8 cellular contexts compared by ENCODE assay signal in genomic region chr1:209648931-209649776, GRCh38. TPM values are rescaled to one million over a fixed set of nuclear protein-coding genes. Genes with fewer than 3 reads are reported as not detected.
A peak's percentile ranks its signal among the peaks of the same experiment; 100 is the strongest.
DNase-seq lines count a peak whose midpoint lies in the region; ATAC-seq and TF ChIP-seq lines count a peak whose summit lies in the region.

No MANE protein-coding gene starts in this region.

- H3K9ac ChIP-seq in H9 (ENCODE audit: extremely low read depth, insufficient read length, low read length) = no peak overlapping the region

- no peak overlapping the region for H3K18ac ChIP-seq in H9 (ENCODE audit: insufficient read length, low read depth, low read length)

- no peak overlapping the region for H4K5ac ChIP-seq in H9 (ENCODE audit: insufficient read length, low read depth, low read length)

- ATAC-seq in left cardiac atrium (peak; percentile 35 to 72), Right ventricle myocardium inferior (no peak), left colon (peak; percentile 17), aorta (ENCODE audit: low FRiP score) (peak; percentile 77), HG03097 (IDR thresholded peaks at IDR 0.05; ENCODE audit: low FRiP score, unreplicated experiment) (no peak)

- no peaks in the 10 kb centered on the region for H3K79me1 ChIP-seq in H9 (ENCODE audit: insufficient read depth, low read depth, low read length, poor library complexity, severe bottlenecking)

- no peak overlapping the region for H4K91ac ChIP-seq in H9 (ENCODE audit: insufficient read length, low read depth, low read length)

- no peak overlapping the region for H2AFZ ChIP-seq in H9 (ENCODE audit: low read length)

- H4K8ac ChIP-seq in H9 (replicated peaks; ENCODE audit: insufficient read length, low read depth, low read length) = no peak overlapping the region

- H3K27me3 ChIP-seq in adrenal gland (no peaks in the 10 kb centered on the region), aorta (ENCODE audit: control insufficient read depth in 1 of 2, insufficient read depth in 2 of 2, low read length in 1 of 2) (no peaks in the 10 kb centered on the region), H9 (ENCODE audit: insufficient read depth, low read length) (no peaks in the 10 kb centered on the region)

- H3K14ac ChIP-seq in H9 (ENCODE audit: insufficient read depth, low read length) = no peak overlapping the region

- no peak overlapping the region for H2AK5ac ChIP-seq in H9 (ENCODE audit: insufficient read length, low read length)

- no peak overlapping the region for H3K27ac Mint-ChIP-seq in H9

- peaks cover 22 to 29% of the 10 kb centered on the region in 2 experiments for H3K4me1 Mint-ChIP-seq in H9

- H3K4me3 ChIP-seq in adrenal gland (peak overlapping the region in 1 of 4 donors; percentile 4), aorta (ENCODE audit: low read length in 2 of 2) (no peak overlapping the region)

- H2BK12ac ChIP-seq in H9 (ENCODE audit: insufficient read length, low read depth, low read length) = no peak overlapping the region

- no peak overlapping the region for H2BK15ac ChIP-seq in H9 (ENCODE audit: low read depth, low read length)

- no peaks in the 10 kb centered on the region for H3K9me3 Mint-ChIP-seq in H9

- H3K4me1 ChIP-seq in adrenal gland (replicated peaks in 1 of 2) (peaks cover 55 to 63% of the 10 kb centered on the region in 2 donors), aorta (ENCODE audit: control insufficient read depth in 1 of 2, insufficient read depth in 2 of 2, low read length in 2 of 2) (no peaks in the 10 kb centered on the region), H9 (ENCODE audit: insufficient read depth, low read length) (no peaks in the 10 kb centered on the region)

- 22 to 33% (median 26%) methylated on average over 5 to 6 of the region's 6 CpGs for WGBS in adrenal gland, 4 donors
- 47 to 53% methylated on average over 6 of the region's 6 CpGs for WGBS in aorta, 2 donors
- no CpG with 5 or more reads among the region's 6 CpGs for WGBS in H9 (ENCODE audit: extremely low coverage, insufficient read length, low lambda C conversion rate)

- no peaks in the 10 kb centered on the region for H4K20me1 ChIP-seq in H9 (ENCODE audit: control insufficient read depth, insufficient read depth, insufficient read length)

- H3K9me3 ChIP-seq in adrenal gland (replicated peaks in 1 of 3) = no peaks in the 10 kb centered on the region
- no peaks in the 10 kb centered on the region for H3K9me3 ChIP-seq in aorta (ENCODE audit: control insufficient read depth, low read length)
- no peaks in the 10 kb centered on the region for H3K9me3 ChIP-seq in H9 (ENCODE audit: control insufficient read depth, low read depth, low read length)

- TF ChIP-seq POLR2A in adrenal gland (IDR thresholded peaks at IDR 0.05) = peak in 1 of 2 donors; percentile 44

- H3K36me3 Mint-ChIP-seq in H9 (ENCODE audit: insufficient read depth in 1 of 3, low read depth in 3 of 3) = no peaks in the 10 kb centered on the region; a peak in 1 of 7 replicates

- H3K4me3 Mint-ChIP-seq in H9 = no peak overlapping the region

- no peak overlapping the region for H3K56ac ChIP-seq in H9 (ENCODE audit: insufficient read length, low read depth, low read length)

- H3K27me3 Mint-ChIP-seq in H9 (ENCODE audit: low read depth) = peaks cover 4% of the 10 kb centered on the region

- no peaks in the 10 kb centered on the region for H3K36me3 ChIP-seq in adrenal gland (replicated peaks in 1 of 2)
- H3K36me3 ChIP-seq in aorta (ENCODE audit: control insufficient read depth in 1 of 2, insufficient read depth in 2 of 2, low read length in 1 of 2) = no peaks in the 10 kb centered on the region

- no peak overlapping the region for H3K23ac ChIP-seq in H9 (ENCODE audit: insufficient read length, low read depth, low read length)

- H3K79me2 ChIP-seq in H9 (ENCODE audit: insufficient read depth, low read length) = no peaks in the 10 kb centered on the region

- H2BK20ac ChIP-seq in H9 (ENCODE audit: low read depth, low read length, poor library complexity, severe bottlenecking) = no peak overlapping the region

- no peak overlapping the region for H3T11ph ChIP-seq in H9 (ENCODE audit: low read length)

- DNase-seq in left cardiac atrium (peak; percentile 51), Right ventricle myocardium inferior (ENCODE audit: missing footprints) (no peak), adrenal gland (peak; percentile 48 to 82 (median 72)), left colon (no peak), aorta (peak in 1 of 2 donors; percentile 70), H9 (no peak)
- no peak for DNase-seq in activated CD4-positive, CD25-positive, alpha-beta regulatory T cell (lab: John Stamatoyannopoulos, UW)

- no peak for TF ChIP-seq CTCF in adrenal gland (IDR thresholded peaks at IDR 0.05)
- TF ChIP-seq CTCF in H9 (conservative IDR thresholded peaks at IDR 0.05) = no peak

- intact Hi-C loops in left cardiac atrium (cut with DNase I) (no loop called here), Right ventricle myocardium inferior (cut with DNase I) (no loop called here), adrenal gland (cut with DNase I) (no loop called here), left colon (cut with DNase I, micrococcal nuclease) (no loop called here), aorta (cut with DNase I) (no loop called here)

- no peak overlapping the region for H2BK120ac ChIP-seq in H9 (ENCODE audit: low read depth, low read length, poor library complexity, severe bottlenecking)

- no peak overlapping the region for H3K4ac ChIP-seq in H9 (ENCODE audit: low read depth, low read length)

- no peaks in the 10 kb centered on the region for H3K23me2 ChIP-seq in H9 (ENCODE audit: insufficient read length, low read depth, low read length, poor library complexity, severe bottlenecking)

- H3K4me2 ChIP-seq in H9 (ENCODE audit: insufficient read depth, insufficient read length, low read length) = no peak overlapping the region

- peak overlapping the region; percentile 80 to 90 (median 85) for H3K27ac ChIP-seq in adrenal gland
- peak overlapping the region in 1 of 2 donors; percentile 59 for H3K27ac ChIP-seq in aorta (ENCODE audit: low read depth in 1 of 2, low read length in 2 of 2)
- no peak overlapping the region for H3K27ac ChIP-seq in H9 (ENCODE audit: insufficient read length, low read depth, low read length)

- H2BK5ac ChIP-seq in H9 (ENCODE audit: insufficient read length, low read length) = no peak overlapping the region

RNA-seq across cellular contexts. Expression of gene LAMB3, which starts 3.1 kb away (rescaled TPM):
- total RNA-seq in left cardiac atrium = 10 to 100 TPM in 1 of 2 donors, 1 to 10 TPM in 1; 8.4 to 14.3 TPM
- total RNA-seq in Right ventricle myocardium inferior = 5.9 TPM
- total RNA-seq in adrenal gland = 100 to 1,000 TPM in 1 of 8 donors, 10 to 100 TPM in 7; 28.7 to 117 (median 45.1) TPM
- polyA plus RNA-seq in adrenal gland = 10 to 100 TPM in 1 of 3 donors, 1 to 10 TPM in 2; 8.2 to 16.1 (median 8.6) TPM
- total RNA-seq in left colon = 100 to 1,000 TPM in 1 of 2 donors, 10 to 100 TPM in 1; 85.2 to 136 TPM
- 1 to 10 TPM in 1 of 2 donors, under 1 TPM in 1; 0.84 to 3.9 TPM for total RNA-seq in aorta
- 1 to 10 TPM; 5.2 to 5.4 TPM for polyA plus RNA-seq in aorta
- 0.26 and 0.28 TPM in 2 replicates for total RNA-seq in H9 (2021)

RNA-seq across cellular contexts. Expression of gene G0S2, which starts 26.1 kb away (rescaled TPM):
- total RNA-seq in left cardiac atrium = 100 to 1,000 TPM; 220 to 440 TPM
- total RNA-seq in Right ventricle myocardium inferior = 460 TPM
- total RNA-seq in adrenal gland = 100 to 1,000 TPM in 7 of 8 donors, 10 to 100 TPM in 1; 65.3 to 901 (median 295) TPM
- polyA plus RNA-seq in adrenal gland = 100 to 1,000 TPM in 2 of 3 donors, 10 to 100 TPM in 1; 48.5 to 504 (median 265) TPM
- total RNA-seq in left colon = 1 to 10 TPM; 4.4 to 5.9 TPM
- 10 to 100 TPM; 21.3 to 24.9 TPM for total RNA-seq in aorta
- polyA plus RNA-seq in aorta = 10 to 100 TPM; 16.3 to 20.3 TPM
- total RNA-seq in H9 (2021) = 0.26 and 0.35 TPM in 2 replicates

RNA-seq across cellular contexts. Expression of gene HSD11B1, which starts 55.5 kb away (rescaled TPM):
- total RNA-seq in left cardiac atrium (1 to 10 TPM; 5.6 to 6.8 TPM), Right ventricle myocardium inferior (4.3 TPM), adrenal gland (10 to 100 TPM in 5 of 8 donors, 1 to 10 TPM in 3; 2.5 to 29.6 (median 11.7) TPM), left colon (under 1 TPM; 0.61 to 0.87 TPM), aorta (10 to 100 TPM; 13.9 to 21.5 TPM), H9 (2021) (not detected in 2 replicates)
- polyA plus RNA-seq in adrenal gland (1 to 10 TPM; 4.1 to 8.2 (median 4.7) TPM), aorta (10 to 100 TPM in 1 of 2 donors, 1 to 10 TPM in 1; 3.0 to 10.2 TPM)

Comparison
In these comparisons a context has a peak if more than half of its experiments do, and no peak if none do; other contexts are left out.
1. ATAC-seq: peak in left cardiac atrium (2 of 2), left colon (single experiment) and aorta (single experiment); none in Right ventricle myocardium inferior (single experiment) and HG03097 (single experiment).
2. DNase-seq: peak in left cardiac atrium (single experiment) and adrenal gland (7 of 7); none in Right ventricle myocardium inferior (single experiment), left colon (0 of 2), activated CD4-positive, CD25-positive, alpha-beta regulatory T cell (0 of 4) and H9 (single experiment).